ENCODE assay signal across 18 cellular contexts in the genomic region with DNA sequence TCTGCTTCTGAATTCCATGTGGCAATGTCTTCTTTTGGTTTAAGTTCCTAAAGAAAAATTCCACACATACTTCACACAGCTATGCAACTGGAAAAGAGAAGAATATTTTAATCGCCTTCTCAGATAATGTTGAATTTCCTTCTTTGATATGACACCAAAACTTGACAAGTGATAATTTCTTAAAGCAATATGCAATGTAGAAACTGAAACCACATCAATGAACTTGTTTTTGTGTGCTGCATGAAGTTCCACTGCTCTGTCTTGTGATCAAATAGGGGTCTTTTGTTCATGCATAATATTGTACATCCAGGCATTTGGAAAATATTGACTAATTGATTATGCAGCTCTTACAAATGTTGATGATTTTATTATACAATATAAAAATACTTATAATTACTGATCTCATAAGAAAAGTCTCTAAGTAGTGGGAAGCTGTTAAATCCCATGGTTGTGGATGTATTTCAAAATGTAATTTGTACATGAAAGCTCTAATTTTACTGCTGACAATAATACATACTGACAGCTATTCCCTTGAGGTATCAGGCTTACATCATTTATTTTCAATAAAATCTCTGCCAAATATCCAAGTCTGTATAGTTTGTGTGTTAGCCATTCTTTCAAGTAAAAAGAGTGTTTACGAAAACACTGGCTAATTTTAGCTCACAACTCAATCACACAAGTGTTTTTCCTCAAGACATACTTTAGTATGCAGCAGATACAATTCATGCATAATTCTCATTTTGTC. TPM values are rescaled to one million over a fixed set of nuclear protein-coding genes. Genes with fewer than 3 reads are reported as not detected.
DNase-seq lines count a peak whose midpoint lies in the region; ATAC-seq and TF ChIP-seq lines count a peak whose summit lies in the region.
"Had no signal": no experiment of that assay in that cellular context is flagged by ENCODE, and none has a peak within 500 bp of the region (broad histone marks: within the 10 kb centered on the region; RNA-seq: fewer than 3 reads in every experiment).

No MANE protein-coding gene starts in this region.

- in situ Hi-C loops in SK-MEL-5 (cut with HindIII; ENCODE audit: low pct_unique_long_range_greater_than_20kb, low sequenced_read_pairs): no loop called here
- in situ Hi-C loops in brain microvascular endothelial cell (cut with HindIII; ENCODE audit: low pct_ligation_motif_present, low sequenced_read_pairs): no loop called here

- peaks cover 15% of the 10 kb centered on the region for H3K4me1 Mint-ChIP-seq in activated T-cell treated with anti-CD3 and anti-CD28 coated beads, Interleukin-2, amount 50 U/mL, for 72 hours (ENCODE audit: low read depth)
- H3K4me1 Mint-ChIP-seq in CD14-positive monocyte: peaks cover 2% of the 10 kb centered on the region
- H3K4me1 Mint-ChIP-seq in MCF 10A (ENCODE audit: insufficient read depth, unreplicated experiment): peaks cover 5% of the 10 kb centered on the region
- H3K4me1 Mint-ChIP-seq: GM23338 had no signal

- DNase-seq in activated T-cell treated with anti-CD3 and anti-CD28 coated beads, Interleukin-2, amount 50 U/mL, for 72 hours: no peak
- DNase-seq in activated T-cell treated with anti-CD3 and anti-CD28 coated beads for 4 hours (no peak), SK-MEL-5 (ENCODE audit: low read depth, low spot score) (peak; percentile 14), fibroblast of peridontal ligament (ENCODE audit: extremely low read depth) (peak; percentile 84), CD14-positive monocyte (ENCODE audit: low spot score) (no peak), brain microvascular endothelial cell (no peak), H7 (no peak), MCF 10A (ENCODE audit: unreplicated experiment) (no peak)
- DNase-seq: 8988T; CD4-positive, alpha-beta memory T cell; KBM-7; NCI-H1105 treated with DMSO at 0.1 percent for 48 hours; NCI-H1694; NCI-H524; NCI-H82; Peyer's patch had no signal

- H3K27ac Mint-ChIP-seq in activated T-cell treated with anti-CD3 and anti-CD28 coated beads, Interleukin-2, amount 50 U/mL, for 72 hours: peak overlapping the region; percentile 16
- H3K27ac Mint-ChIP-seq in CD14-positive monocyte (no peak overlapping the region), MCF 10A (ENCODE audit: low read depth, unreplicated experiment) (no peak overlapping the region)
- H3K27ac Mint-ChIP-seq: GM23338 had no signal

- no peaks in the 10 kb centered on the region for H3K9me3 Mint-ChIP-seq in activated T-cell treated with anti-CD3 and anti-CD28 coated beads, Interleukin-2, amount 50 U/mL, for 72 hours
- peaks cover 0 to 3% (median 1%) of the 10 kb centered on the region in 7 donors for H3K9me3 Mint-ChIP-seq in CD14-positive monocyte
- no peaks in the 10 kb centered on the region for H3K9me3 Mint-ChIP-seq in MCF 10A (ENCODE audit: unreplicated experiment)
- H3K9me3 Mint-ChIP-seq: CD4-positive, alpha-beta memory T cell had no signal

- H3K27me3 Mint-ChIP-seq in activated T-cell treated with anti-CD3 and anti-CD28 coated beads, Interleukin-2, amount 50 U/mL, for 72 hours (ENCODE audit: low read depth): no peaks in the 10 kb centered on the region
- peaks cover 2 to 4% (median 3%) of the 10 kb centered on the region in 3 donors for H3K27me3 Mint-ChIP-seq in CD14-positive monocyte (ENCODE audit: low read depth in 3 of 3)
- no peaks in the 10 kb centered on the region for H3K27me3 Mint-ChIP-seq in MCF 10A (ENCODE audit: insufficient read depth, unreplicated experiment)

- no TSS peak for BruUV-seq in MCF 10A (replicated peaks; lab: Mats Ljungman, UMichigan)

- ATAC-seq in activated T-cell treated with anti-CD3 and anti-CD28 coated beads, Interleukin-2, amount 50 U/mL, for 72 hours (replicated peaks in 1 of 2): no peak
- ATAC-seq: GM23338 had no signal

- no peak overlapping the region for H3K4me3 ChIP-seq in brain microvascular endothelial cell (ENCODE audit: low read depth, low read length)
- no peak overlapping the region for H3K4me3 ChIP-seq in H7 (ENCODE audit: insufficient read depth, low read depth, low read length)
- H3K4me3 ChIP-seq: GM23338, Peyer's patch, SJSA1 had no signal

- H3K36me3 Mint-ChIP-seq in activated T-cell treated with anti-CD3 and anti-CD28 coated beads, Interleukin-2, amount 50 U/mL, for 72 hours (ENCODE audit: insufficient read depth in 2 of 2): no peaks in the 10 kb centered on the region
- H3K36me3 Mint-ChIP-seq in CD14-positive monocyte (no peaks in the 10 kb centered on the region), MCF 10A (ENCODE audit: insufficient read depth, unreplicated experiment) (no peaks in the 10 kb centered on the region)
- H3K36me3 Mint-ChIP-seq: CD4-positive, alpha-beta memory T cell had no signal

- TF ChIP-seq CTCF in CD14-positive monocyte (IDR thresholded peaks at IDR 0.05): no peak
- TF ChIP-seq CTCF in brain microvascular endothelial cell (IDR thresholded peaks at IDR 0.05; ENCODE audit: low read depth, low read length, missing control alignments): no peak
- TF ChIP-seq CTCF in MCF 10A (IDR thresholded peaks at IDR 0.05; ENCODE audit: unreplicated experiment): no peak

- CTCF ChIA-PET in MCF 10A (lab: Yijun Ruan, JAX): interaction anchor here (1.0 kb wide), 1 partner anchor 120 kb away, joined by 5 read pairs; no protein-coding TSS in a partner anchor

- H3K27me3 ChIP-seq in brain microvascular endothelial cell (replicated peaks): no peaks in the 10 kb centered on the region
- H3K27me3 ChIP-seq in H7 (ENCODE audit: control insufficient read depth, insufficient read depth, low read length): no peaks in the 10 kb centered on the region
- H3K27me3 ChIP-seq: Peyer's patch, SJSA1 had no signal

- no peak overlapping the region for H3K27ac ChIP-seq in brain microvascular endothelial cell
- H3K27ac ChIP-seq: Peyer's patch, SJSA1 had no signal

- H3K36me3 ChIP-seq in brain microvascular endothelial cell (replicated peaks) (no peaks in the 10 kb centered on the region), H7 (replicated peaks; ENCODE audit: control insufficient read depth, insufficient read depth, low read length) (no peaks in the 10 kb centered on the region)
- H3K36me3 ChIP-seq: Peyer's patch, SJSA1 had no signal

- POLR2A ChIA-PET in MCF 10A (lab: Yijun Ruan, JAX): interaction anchor here (0.6 kb wide), 1 partner anchor 1286 kb away, joined by 3 read pairs; no protein-coding TSS in a partner anchor

- H3K4me3 Mint-ChIP-seq in activated T-cell treated with anti-CD3 and anti-CD28 coated beads, Interleukin-2, amount 50 U/mL, for 72 hours: no peak overlapping the region
- H3K4me3 Mint-ChIP-seq in CD14-positive monocyte: no peak overlapping the region
- H3K4me3 Mint-ChIP-seq in MCF 10A (ENCODE audit: unreplicated experiment): no peak overlapping the region
- H3K4me3 Mint-ChIP-seq: CD4-positive, alpha-beta memory T cell; GM23338 had no signal

- intact Hi-C loops in CD14-positive monocyte (cut with micrococcal nuclease) (no loop called here), MCF 10A (cut with micrococcal nuclease) (no loop called here)

RNA-seq across cellular contexts. Expression of a gene that starts 56.5 kb away (rescaled TPM):
- total RNA-seq in activated T-cell treated with anti-CD3 and anti-CD28 coated beads, Interleukin-2, amount 50 U/mL, for 72 hours: 10 to 100 TPM; 38.3 to 41.7 TPM
- 169 and 203 TPM in 2 replicates for total RNA-seq in SK-MEL-5 (2014; rRNA removed; shearing (Covaris generic))
- 214 and 216 TPM in 2 replicates for polyA plus RNA-seq in SK-MEL-5 (2015; cell fraction: cytosol; rRNA removed)
- 52.2 and 54.4 TPM in 2 replicates for polyA plus RNA-seq in SK-MEL-5 (2015; cell fraction: nucleus; rRNA removed)
- 10 to 100 TPM; 23.0 to 43.1 TPM for polyA plus RNA-seq in CD14-positive monocyte
- total RNA-seq in H7 (2014; rRNA removed; shearing (Covaris generic)): 23.7 and 30.8 TPM in 2 replicates
- total RNA-seq in MCF 10A (2022): 17.3 and 18.3 TPM in 2 replicates

Comparison
In these comparisons a context has a peak if more than half of its experiments do, and no peak if none do; other contexts are left out.
1. DNase-seq: peak in SK-MEL-5 (single experiment) and fibroblast of peridontal ligament (single experiment); none in activated T-cell treated with anti-CD3 and anti-CD28 coated beads, Interleukin-2, amount 50 U/mL, for 72 hours (0 of 2), activated T-cell treated with anti-CD3 and anti-CD28 coated beads for 4 hours (single experiment), CD14-positive monocyte (single experiment), brain microvascular endothelial cell (single experiment), H7 (single experiment) and MCF 10A (single experiment).